In the genomic region with DNA sequence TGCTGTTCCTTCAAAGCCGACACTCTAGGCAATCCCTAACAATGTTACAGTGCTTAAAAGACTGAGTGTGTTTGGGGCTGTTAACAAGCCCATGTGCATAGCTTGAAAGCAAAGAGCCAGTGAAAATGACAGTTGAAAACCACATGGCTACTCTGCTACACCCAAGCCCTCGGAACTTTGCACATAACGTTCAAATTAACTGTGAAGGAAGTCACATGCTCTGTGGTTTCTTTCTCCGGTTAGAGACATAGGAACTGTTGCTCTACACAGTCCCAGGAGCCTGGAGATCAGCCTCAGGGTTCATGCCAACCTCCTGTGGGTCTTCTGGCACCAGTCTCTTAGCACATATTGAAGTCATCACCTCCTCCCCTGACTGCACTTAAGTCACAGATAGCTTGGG, we compare ENCODE assay signal across 10 cellular contexts. TPM values are rescaled to one million over a fixed set of nuclear protein-coding genes. Genes with fewer than 3 reads are reported as not detected.
DNase-seq lines count a peak whose midpoint lies in the region; ATAC-seq and TF ChIP-seq lines count a peak whose summit lies in the region.
"Had no signal": no experiment of that assay in that cellular context is flagged by ENCODE, and none has a peak within 500 bp of the region (broad histone marks: within the 10 kb centered on the region; RNA-seq: fewer than 3 reads in every experiment).

No MANE protein-coding gene starts in this region.

- H3K27me3 ChIP-seq in adipocyte (replicated peaks; ENCODE audit: control insufficient read depth, insufficient read depth, low read length): no peaks in the 10 kb centered on the region
- no peaks in the 10 kb centered on the region for H3K27me3 ChIP-seq in PC-9 (ENCODE audit: insufficient read depth, low read depth)
- H3K27me3 ChIP-seq: adrenal gland had no signal

- peaks cover 5% of the 10 kb centered on the region; the same call in 1 of the 2 replicates for H3F3A ChIP-seq in PC-9 (ENCODE audit: insufficient read depth, low read depth)

- no peak overlapping the region for H3K4me2 ChIP-seq in PC-9

- H3K4me1 ChIP-seq in adipocyte (ENCODE audit: control insufficient read depth, insufficient read depth, low read length) (peaks cover 44% of the 10 kb centered on the region), PC-9 (replicated peaks; ENCODE audit: insufficient read depth) (peaks cover 12% of the 10 kb centered on the region)

- H3K9me2 ChIP-seq in PC-9 (ENCODE audit: insufficient read depth): no peaks in the 10 kb centered on the region

- H2AFZ ChIP-seq in PC-9: no peak overlapping the region

- intact Hi-C loops in sciatic nerve (cut with DNase I): no loop called here
- intact Hi-C loops in PC-9 (cut with micrococcal nuclease; ENCODE audit: unreplicated experiment): no loop called here

- no peak overlapping the region for H3K27ac ChIP-seq in PC-9
- H3K27ac ChIP-seq: adrenal gland had no signal

- BruUV-seq in PC-9 (replicated peaks; lab: Mats Ljungman, UMichigan): no TSS peak

- POLR2A ChIA-PET in PC-9 (lab: Charles Lee; ENCODE audit: unreplicated experiment): no interaction called here

- no peaks in the 10 kb centered on the region for H4K20me1 ChIP-seq in PC-9 (ENCODE audit: insufficient read depth)

- H3K79me2 ChIP-seq in PC-9 (ENCODE audit: low read depth): peaks cover 31% of the 10 kb centered on the region

- DNase-seq in activated CD4-positive, alpha-beta T cell treated with anti-CD3 and anti-CD28 coated beads, Interleukin-2, amount 50 U/mL, for 1 hour: peak; percentile 5
- no peak for DNase-seq in activated CD4-positive, alpha-beta T cell treated with anti-CD3 and anti-CD28 coated beads for 1 hour
- DNase-seq in Kasumi-1 (lab: John Stamatoyannopoulos, UW) (peak; percentile 98 to 99), adipocyte (ENCODE audit: low read depth) (peak; percentile 91), sciatic nerve (ENCODE audit: low spot score) (no peak), PC-9 (no peak), SHP77 (lab: John Stamatoyannopoulos, UW) (no peak)

- ATAC-seq in GM21825 (IDR thresholded peaks at IDR 0.05; ENCODE audit: unreplicated experiment) (peak; percentile 68), sciatic nerve (peak; percentile 82)

- TF ChIP-seq CTCF in PC-9 (conservative IDR thresholded peaks at IDR 0.05): no peak

- no peak overlapping the region for H3K4me3 ChIP-seq in adipocyte (ENCODE audit: low read length)
- no peak overlapping the region for H3K4me3 ChIP-seq in PC-9
- H3K4me3 ChIP-seq: adrenal gland, skin epidermis had no signal

- CTCF ChIA-PET in PC-9 (lab: Charles Lee): interaction anchor here (0.6 kb wide), 1 partner anchor 472 kb away, joined by 3 read pairs; no protein-coding TSS in a partner anchor

- H3K9me3 ChIP-seq in adipocyte (ENCODE audit: control insufficient read depth, low read length): no peaks in the 10 kb centered on the region
- no peaks in the 10 kb centered on the region for H3K9me3 ChIP-seq in PC-9 (ENCODE audit: insufficient read depth, low read depth)
- H3K9me3 ChIP-seq: adrenal gland had no signal

- H3K36me3 ChIP-seq in adipocyte (ENCODE audit: control insufficient read depth, insufficient read depth, low read length, severe bottlenecking): peaks cover 52% of the 10 kb centered on the region
- no peaks in the 10 kb centered on the region for H3K36me3 ChIP-seq in PC-9 (ENCODE audit: low read depth)
- H3K36me3 ChIP-seq: adrenal gland had no signal

- no peak overlapping the region for H3K9ac ChIP-seq in adipocyte (ENCODE audit: low read length)

RNA-seq across cellular contexts. Expression of gene C9orf152, which starts 51.1 kb away (rescaled TPM):
- not detected for total RNA-seq in sciatic nerve
- 0.23 and 0.74 TPM in 2 replicates for total RNA-seq in PC-9 (2021)
- total RNA-seq: adrenal gland had no signal

Comparison
In these comparisons a context has a peak if more than half of its experiments do, and no peak if none do; other contexts are left out.
1. DNase-seq: peak in activated CD4-positive, alpha-beta T cell treated with anti-CD3 and anti-CD28 coated beads, Interleukin-2, amount 50 U/mL, for 1 hour (single experiment), Kasumi-1 (2 of 2) and adipocyte (single experiment); none in activated CD4-positive, alpha-beta T cell treated with anti-CD3 and anti-CD28 coated beads for 1 hour (single experiment), sciatic nerve (single experiment), PC-9 (0 of 2) and SHP77 (0 of 2).